In the genomic region with DNA sequence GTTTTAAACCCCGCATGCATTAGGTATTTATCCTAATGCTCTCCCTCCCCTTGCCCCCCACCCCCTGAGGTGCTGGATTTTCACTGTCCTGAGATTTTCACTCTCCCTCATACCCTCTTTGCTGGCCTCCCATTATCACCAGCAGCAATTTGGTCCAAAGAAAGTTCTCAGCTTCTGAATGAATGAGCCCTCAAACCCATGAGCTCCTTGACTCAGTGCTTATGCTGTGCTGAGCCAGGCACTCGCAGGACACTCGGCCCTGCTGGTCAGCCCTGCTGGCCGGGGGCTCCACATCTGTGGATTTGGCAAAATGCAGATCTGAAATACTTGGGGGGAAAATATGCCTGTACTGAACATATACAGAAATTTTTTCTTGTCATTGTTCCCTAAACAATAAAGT, we compare ENCODE assay signal across 1 cellular context.
TF ChIP-seq lines count a peak whose summit lies in the region.

No MANE protein-coding gene starts in this region.

TF ChIP-seq in H1, 55 proteins besides CTCF, POLR2A, EP300 and RAD21:
- TF ChIP-seq POLR2AphosphoS5 (IDR thresholded peaks at IDR 0.05; ENCODE audit: low read depth, low read length) (no peak), BACH1 (IDR thresholded peaks at IDR 0.05; ENCODE audit: low read length) (no peak), POU5F1 (IDR thresholded peaks at IDR 0.05; ENCODE audit: low read depth, low read length) (no peak), KDM4A (IDR thresholded peaks at IDR 0.05; ENCODE audit: low read depth, low read length, severe bottlenecking) (no peak), SIN3A (conservative IDR thresholded peaks at IDR 0.05 in 1 of 2, IDR thresholded peaks at IDR 0.05 in 1 of 2; ENCODE audit: low read depth in 1 of 2, low read length in 2 of 2) (no peak)
